Comparison of ENCODE assay signal across 2 cellular contexts in genomic region chr7:100358027-100358856, GRCh38.
TF ChIP-seq lines count a peak whose summit lies in the region.

TSS of gene PILRB (plus strand) at chr7:100358117. CDS start at chr7:100358303, 186 bp downstream.

TF ChIP-seq in H1, 55 proteins besides CTCF, POLR2A, EP300 and RAD21:
- TF ChIP-seq CBX5 (IDR thresholded peaks at IDR 0.05; ENCODE audit: low read depth, low read length), result no peak
- TF ChIP-seq USF2 (IDR thresholded peaks at IDR 0.05; ENCODE audit: low read length), result no peak
- no peak for TF ChIP-seq KDM4A (IDR thresholded peaks at IDR 0.05; ENCODE audit: low read depth, low read length, severe bottlenecking)
- no peak for TF ChIP-seq MAFK (IDR thresholded peaks at IDR 0.05; ENCODE audit: low read depth, low read length)
- no peak for TF ChIP-seq KDM1A (IDR thresholded peaks at IDR 0.05; ENCODE audit: borderline replicate concordance, low read length)
- no peak for TF ChIP-seq EZH2 (IDR thresholded peaks at IDR 0.05; ENCODE audit: low read depth, low read length, severe bottlenecking)
- TF ChIP-seq SAP30 (IDR thresholded peaks at IDR 0.05; ENCODE audit: insufficient read depth, insufficient replicate concordance, low read length), result no peak
- no peak for TF ChIP-seq TBP (IDR thresholded peaks at IDR 0.05; ENCODE audit: low read depth, low read length)
- no peak for TF ChIP-seq EGR1 (IDR thresholded peaks at IDR 0.05; ENCODE audit: borderline replicate concordance, low read depth, low read length)
- TF ChIP-seq BRCA1 (IDR thresholded peaks at IDR 0.05; ENCODE audit: low read depth, low read length), result no peak
- TF ChIP-seq CTBP2 (IDR thresholded peaks at IDR 0.05; ENCODE audit: borderline replicate concordance, insufficient read depth, insufficient read length, low read length), result no peak
- TF ChIP-seq SUZ12 (IDR thresholded peaks at IDR 0.05; ENCODE audit: low read length), result no peak
- TF ChIP-seq RBBP5 (IDR thresholded peaks at IDR 0.05; ENCODE audit: borderline replicate concordance, low read depth, low read length), result no peak
- TF ChIP-seq ATF3 (IDR thresholded peaks at IDR 0.05; ENCODE audit: insufficient read depth, low read depth, low read length), result no peak
- TF ChIP-seq SIN3A (conservative IDR thresholded peaks at IDR 0.05 in 1 of 2, IDR thresholded peaks at IDR 0.05 in 1 of 2; ENCODE audit: low read depth in 1 of 2, low read length in 2 of 2), result no peak
- TF ChIP-seq RNF2 (IDR thresholded peaks at IDR 0.05; ENCODE audit: borderline replicate concordance, low read depth, low read length, missing control alignments, poor library complexity, severe bottlenecking), result no peak

TF ChIP-seq in neural cell, 6 proteins besides CTCF, POLR2A, EP300 and RAD21 (continued from another document):
- TF ChIP-seq SMC3 (conservative IDR thresholded peaks at IDR 0.05; ENCODE audit: poor library complexity) (no peak), REST (IDR thresholded peaks at IDR 0.05; ENCODE audit: borderline replicate concordance) (no peak), MXI1 (conservative IDR thresholded peaks at IDR 0.05; ENCODE audit: poor library complexity, severe bottlenecking) (no peak), EZH2 (IDR thresholded peaks at IDR 0.05; ENCODE audit: borderline replicate concordance, insufficient read depth, low read length, poor library complexity, severe bottlenecking) (no peak), POLR2AphosphoS5 (IDR thresholded peaks at IDR 0.05) (no peak)
